ENCODE assay signal across 8 cellular contexts in genomic region chr12:64672925-64673409, GRCh38.
DNase-seq lines count a peak whose midpoint lies in the region; FAIRE-seq and TF ChIP-seq lines count a peak whose summit lies in the region.

No MANE protein-coding gene starts in this region.

- peaks cover 67% of the 10 kb centered on the region for H3K4me1 Mint-ChIP-seq in nephron

- H3K4me1 ChIP-seq in A673 (ENCODE audit: insufficient read depth, low read length, poor library complexity, severe bottlenecking) (peaks cover 71% of the 10 kb centered on the region), HUES64 (ENCODE audit: insufficient read depth, low read length) (peaks cover 51% of the 10 kb centered on the region)

- 60% methylated on average over 6 of the region's 8 CpGs for WGBS in HUES64

- H3K9me3 ChIP-seq in A673 (ENCODE audit: low read depth, low read length, poor library complexity, severe bottlenecking): no peaks in the 10 kb centered on the region
- H3K9me3 ChIP-seq in HUES64 (ENCODE audit: insufficient read depth, low read depth, low read length): no peaks in the 10 kb centered on the region

- TF ChIP-seq CTCF in A673 (conservative IDR thresholded peaks at IDR 0.05; ENCODE audit: low read depth, low read length) (no peak), RWPE1 (conservative IDR thresholded peaks at IDR 0.05; ENCODE audit: low read depth) (no peak), coronary artery (IDR thresholded peaks at IDR 0.05) (no peak), nephron (IDR thresholded peaks at IDR 0.05; ENCODE audit: unreplicated experiment in 3 of 3) (no peak), D721Med (IDR thresholded peaks at IDR 0.05; ENCODE audit: insufficient read depth, missing control alignments) (no peak)

- no peaks in the 10 kb centered on the region for H3K36me3 Mint-ChIP-seq in nephron (ENCODE audit: low read depth)

- no peak for FAIRE-seq in D721Med (lab: Jason Lieb, UNC)

- H3K9me3 Mint-ChIP-seq in nephron: no peaks in the 10 kb centered on the region

- H3K27me3 Mint-ChIP-seq in nephron (ENCODE audit: low read depth): peaks cover 10% of the 10 kb centered on the region

- intact Hi-C loops in A673 (cut with micrococcal nuclease; ENCODE audit: unreplicated experiment): loop anchor here (5.0 kb wide), 2 partner anchors 46 to 61 kb away; partner anchors contain the start of gene RASSF3

- H3K4me3 Mint-ChIP-seq in nephron: peak overlapping the region in 2 of 3 experiments; percentile 10 to 42

- H3K27ac ChIP-seq in A673 (ENCODE audit: low read depth, low read length, poor library complexity, severe bottlenecking) (peak overlapping the region; percentile 77), HUES64 (ENCODE audit: low read depth, low read length) (peak overlapping the region; percentile 5; the same call in 1 of the 2 replicates), RWPE1 (peak overlapping the region; percentile 73), coronary artery (peak overlapping the region; percentile 68 to 91)

- DNase-seq in A673 (ENCODE audit: low spot score) (peak; percentile 93), RWPE1 (ENCODE audit: low spot score) (no peak), coronary artery (ENCODE audit: low spot score) (no peak), NCI-H1048 (lab: John Stamatoyannopoulos, UW) (no peak), HK-2 (ENCODE audit: unreplicated experiment) (no peak), D721Med (ENCODE audit: insufficient read length, low spot score) (no peak)

- H3K27me3 ChIP-seq in A673 (replicated peaks; ENCODE audit: insufficient read depth, low read depth, low read length, poor library complexity): no peaks in the 10 kb centered on the region
- H3K27me3 ChIP-seq in HUES64 (ENCODE audit: insufficient read depth, low read length): no peaks in the 10 kb centered on the region

- BruUV-seq in A673 (replicated peaks; lab: Mats Ljungman, UMichigan): no TSS peak

- CTCF ChIA-PET in A673 (lab: Charles Lee) (no interaction called here), RWPE1 (lab: Yijun Ruan, JAX) (interaction anchor here (0.6 kb wide), 1 partner anchor 11 kb away, joined by 5 read pairs; no protein-coding TSS in a partner anchor)

- H3K27ac Mint-ChIP-seq in nephron: peak overlapping the region; percentile 71 to 80 (median 77)

- POLR2A ChIA-PET in A673 (lab: Charles Lee; ENCODE audit: low non-redundant PET): no interaction called here
- POLR2A ChIA-PET in RWPE1 (lab: Yijun Ruan, JAX; ENCODE audit: low non-redundant PET): no interaction called here

- H3K4me3 ChIP-seq in A673 (ENCODE audit: low read depth, low read length, poor library complexity, severe bottlenecking) (no peak overlapping the region), HUES64 (ENCODE audit: low read length) (no peak overlapping the region), coronary artery (no peak overlapping the region)

- H3K9ac ChIP-seq in HUES64 (ENCODE audit: low read depth, low read length): no peak overlapping the region

- no peaks in the 10 kb centered on the region for H3K36me3 ChIP-seq in A673 (ENCODE audit: insufficient read depth, low read length, poor library complexity, severe bottlenecking)
- no peaks in the 10 kb centered on the region for H3K36me3 ChIP-seq in HUES64 (ENCODE audit: insufficient read depth, low read length)

Comparison
In these comparisons a context has a peak if more than half of its experiments do, and no peak if none do; other contexts are left out.
1. H3K27ac ChIP-seq: peak in every context shown above with its lines; median percentile 80 in coronary artery; 77 in A673; 73 in RWPE1; 5 in HUES64.